ENCODE assay signal across 1 cellular context in genomic region chr5:168114444-168115017, GRCh38.
TF ChIP-seq lines count a peak whose summit lies in the region.

No MANE protein-coding gene starts in this region.

TF ChIP-seq in GM23338, 12 proteins besides CTCF, POLR2A, EP300 and RAD21 (continued from another document):
- TF ChIP-seq, protein P1, sequence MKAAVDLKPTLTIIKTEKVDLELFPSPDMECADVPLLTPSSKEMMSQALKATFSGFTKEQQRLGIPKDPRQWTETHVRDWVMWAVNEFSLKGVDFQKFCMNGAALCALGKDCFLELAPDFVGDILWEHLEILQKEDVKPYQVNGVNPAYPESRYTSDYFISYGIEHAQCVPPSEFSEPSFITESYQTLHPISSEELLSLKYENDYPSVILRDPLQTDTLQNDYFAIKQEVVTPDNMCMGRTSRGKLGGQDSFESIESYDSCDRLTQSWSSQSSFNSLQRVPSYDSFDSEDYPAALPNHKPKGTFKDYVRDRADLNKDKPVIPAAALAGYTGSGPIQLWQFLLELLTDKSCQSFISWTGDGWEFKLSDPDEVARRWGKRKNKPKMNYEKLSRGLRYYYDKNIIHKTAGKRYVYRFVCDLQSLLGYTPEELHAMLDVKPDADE (IDR thresholded peaks at IDR 0.05): no peak
TF ChIP-seq in GM23338: peak in this region for 0.
